Comparison of ENCODE assay signal across 17 cellular contexts in genomic region chr10:519055-519715, GRCh38.
"Had no signal": no experiment of that assay in that cellular context is flagged by ENCODE, and none has a peak within 500 bp of the region (broad histone marks: within the 10 kb centered on the region; RNA-seq: fewer than 3 reads in every experiment).

No MANE protein-coding gene starts in this region.

- H3K27me3 ChIP-seq: ascending aorta, breast epithelium, left lung, thyroid gland had no signal

- H3K9me3 Mint-ChIP-seq: activated T-cell treated with anti-CD3 and anti-CD28 coated beads, Interleukin-2, amount 50 U/mL, for 4 hours; neural crest cell; T-helper 1 cell treated with Interleukin-12 subunit alpha and Interleukin-12 subunit beta and Interleukin-4 antibody, amounts not matched to agents 30 μg/mL and 1 μg/mL, for 36 hours had no signal

- DNase-seq: activated CD4-positive, alpha-beta T cell treated with anti-CD3 and anti-CD28 coated beads, Interleukin-2, amount 10 ng/mL, durations not matched to agents 7 days and 5 days; activated CD8-positive, alpha-beta T cell treated with anti-CD3 and anti-CD28 coated beads, Interleukin-2, amount 10 ng/mL, durations not matched to agents 7 days and 5 days; activated naive CD4-positive, alpha-beta T cell treated with anti-CD3 and anti-CD28 coated beads, Interleukin-2, amount 50 U/mL, for 16 hours; activated T-cell treated with anti-CD3 and anti-CD28 coated beads, Interleukin-2, amount 50 U/mL, for 4 hours; cerebellar nuclear complex; effector CD4-positive, alpha-beta T cell; left lung; mammary epithelial cell; right cardiac atrium; small intestine; stimulated activated naive CD4-positive, alpha-beta T cell treated with Interleukin-2 at 50 U/mL for 16 hours; thyroid gland had no signal

- ATAC-seq: activated CD8-positive, alpha-beta T cell treated with anti-CD3 and anti-CD28 coated beads, Interleukin-2, amount 10 ng/mL, durations not matched to agents 7 days and 5 days; activated T-cell treated with anti-CD3 and anti-CD28 coated beads, Interleukin-2, amount 50 U/mL, for 4 hours; left lung; right cardiac atrium had no signal

- H3K27ac ChIP-seq: ascending aorta, breast epithelium, left lung, psoas muscle, thyroid gland had no signal

- H3K4me3 ChIP-seq: ascending aorta, breast epithelium, left lung, psoas muscle, thyroid gland had no signal

- H3K4me3 Mint-ChIP-seq: activated CD4-positive, alpha-beta T cell treated with anti-CD3 and anti-CD28 coated beads, Interleukin-2, amount 10 ng/mL, durations not matched to agents 7 days and 5 days; activated CD8-positive, alpha-beta T cell treated with anti-CD3 and anti-CD28 coated beads, Interleukin-2, amount 10 ng/mL, durations not matched to agents 7 days and 5 days; activated T-cell treated with anti-CD3 and anti-CD28 coated beads, Interleukin-2, amount 50 U/mL, for 4 hours; T-helper 1 cell treated with Interleukin-12 subunit alpha and Interleukin-12 subunit beta and Interleukin-4 antibody, amounts not matched to agents 30 μg/mL and 1 μg/mL, for 36 hours had no signal

- H3K9me3 ChIP-seq: ascending aorta, breast epithelium, left lung, psoas muscle, thyroid gland had no signal

- H3K4me1 Mint-ChIP-seq: activated CD4-positive, alpha-beta T cell treated with anti-CD3 and anti-CD28 coated beads, Interleukin-2, amount 10 ng/mL, durations not matched to agents 7 days and 5 days had no signal

- H3K36me3 ChIP-seq: ascending aorta, breast epithelium, left lung, thyroid gland had no signal

- H3K4me1 ChIP-seq: left lung had no signal

- H3K27ac Mint-ChIP-seq: activated CD4-positive, alpha-beta T cell treated with anti-CD3 and anti-CD28 coated beads, Interleukin-2, amount 10 ng/mL, durations not matched to agents 7 days and 5 days; activated CD8-positive, alpha-beta T cell treated with anti-CD3 and anti-CD28 coated beads, Interleukin-2, amount 10 ng/mL, durations not matched to agents 7 days and 5 days; T-helper 1 cell treated with Interleukin-12 subunit alpha and Interleukin-12 subunit beta and Interleukin-4 antibody, amounts not matched to agents 30 μg/mL and 1 μg/mL, for 36 hours had no signal
